10 cellular contexts compared by ENCODE assay signal in genomic region chrX:155997436-155997835, GRCh38. TPM values are rescaled to one million over a fixed set of nuclear protein-coding genes. Genes with fewer than 3 reads are reported as not detected.
DNase-seq lines count a peak whose midpoint lies in the region; ATAC-seq lines count a peak whose summit lies in the region.
"Had no signal": no experiment of that assay in that cellular context is flagged by ENCODE, and none has a peak within 500 bp of the region (broad histone marks: within the 10 kb centered on the region; RNA-seq: fewer than 3 reads in every experiment).

Gene IL9R (plus strand): TSS chrX:155997696. CDS start chrX:155997760, 64 bp downstream.

- ATAC-seq in GM19023 (IDR thresholded peaks at IDR 0.05; ENCODE audit: unreplicated experiment) (peak; percentile 78), HG03159 (IDR thresholded peaks at IDR 0.05; ENCODE audit: unreplicated experiment) (peak; percentile 64), Right ventricle myocardium inferior (no peak)

- DNase-seq in activated T-cell treated with anti-CD3 and anti-CD28 coated beads for 24 hours (ENCODE audit: low read depth) (peak; percentile 38), AG20443 (ENCODE audit: low spot score) (no peak), Right ventricle myocardium inferior (ENCODE audit: missing footprints) (no peak), NCI-H524 (lab: John Stamatoyannopoulos, UW) (no peak), GDM1 (lab: John Stamatoyannopoulos, UW) (no peak)
- peak in 2 of 3 experiments; percentile 25 to 42 for DNase-seq in stimulated activated CD4-positive, alpha-beta T cell treated with anti-CD3 and anti-CD28 coated beads, TNF-alpha, amount 100 ng/mL, for 24 hours (ENCODE audit: low read depth in 3 of 3)
- DNase-seq: stomach, T1000 had no signal

- intact Hi-C loops in Right ventricle myocardium inferior (cut with DNase I): no loop called here

RNA-seq across cellular contexts. Expression of gene IL9R, which starts in this region (rescaled TPM):
- not detected for total RNA-seq in Right ventricle myocardium inferior

Comparison
In these comparisons a context has a peak if more than half of its experiments do, and no peak if none do; other contexts are left out.
1. DNase-seq: peak in activated T-cell treated with anti-CD3 and anti-CD28 coated beads for 24 hours (single experiment) and stimulated activated CD4-positive, alpha-beta T cell treated with anti-CD3 and anti-CD28 coated beads, TNF-alpha, amount 100 ng/mL, for 24 hours (2 of 3); none in AG20443 (single experiment), Right ventricle myocardium inferior (single experiment), NCI-H524 (0 of 2) and GDM1 (single experiment).